ENCODE assay signal across 2 cellular contexts in the genomic region with DNA sequence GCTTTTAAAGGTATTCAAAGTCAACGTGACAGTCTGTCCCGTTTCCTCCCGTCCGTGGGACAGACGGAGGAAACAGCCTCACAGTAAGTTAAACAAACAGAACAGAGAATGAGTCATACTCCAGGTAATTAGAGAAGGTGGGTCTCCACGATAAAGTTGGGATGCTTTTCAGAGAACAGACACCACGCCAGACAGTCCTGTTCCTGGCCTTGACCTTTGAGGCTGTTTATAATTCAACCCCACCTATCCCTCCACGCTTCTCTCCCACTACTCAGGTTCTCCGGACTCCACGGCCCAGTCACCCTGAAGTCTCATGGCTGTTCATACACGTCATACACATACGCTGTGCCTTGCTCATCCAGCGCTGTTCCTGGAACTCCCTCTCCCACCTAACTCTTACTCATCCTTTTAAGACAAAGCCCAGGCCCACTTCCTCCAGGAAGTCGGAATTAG.
TF ChIP-seq lines count a peak whose summit lies in the region.

No MANE protein-coding gene starts in this region.

TF ChIP-seq in A549, 52 proteins besides CTCF, POLR2A, EP300 and RAD21 (continued from another document):
- TF ChIP-seq, protein P1, sequence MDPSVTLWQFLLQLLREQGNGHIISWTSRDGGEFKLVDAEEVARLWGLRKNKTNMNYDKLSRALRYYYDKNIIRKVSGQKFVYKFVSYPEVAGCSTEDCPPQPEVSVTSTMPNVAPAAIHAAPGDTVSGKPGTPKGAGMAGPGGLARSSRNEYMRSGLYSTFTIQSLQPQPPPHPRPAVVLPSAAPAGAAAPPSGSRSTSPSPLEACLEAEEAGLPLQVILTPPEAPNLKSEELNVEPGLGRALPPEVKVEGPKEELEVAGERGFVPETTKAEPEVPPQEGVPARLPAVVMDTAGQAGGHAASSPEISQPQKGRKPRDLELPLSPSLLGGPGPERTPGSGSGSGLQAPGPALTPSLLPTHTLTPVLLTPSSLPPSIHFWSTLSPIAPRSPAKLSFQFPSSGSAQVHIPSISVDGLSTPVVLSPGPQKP (IDR thresholded peaks at IDR 0.05; ENCODE audit: low read depth, low read length), result no peak
- TF ChIP-seq JUNB (IDR thresholded peaks at IDR 0.05) (peak; percentile 79), TP53 (CRISPR knock-in tag; IDR thresholded peaks at IDR 0.05) (no peak), PHF8 (IDR thresholded peaks at IDR 0.05; ENCODE audit: borderline replicate concordance, low read depth) (no peak), HOXB5 (CRISPR knock-in tag; IDR thresholded peaks at IDR 0.05) (no peak), JUN (IDR thresholded peaks at IDR 0.05) (peak; percentile 45 to 57; a peak in 2 of 5 replicates), CBX2 (IDR thresholded peaks at IDR 0.05; ENCODE audit: borderline replicate concordance, low read depth) (no peak), TFCP2L1 (CRISPR knock-in tag; IDR thresholded peaks at IDR 0.05) (no peak), RCOR1 (IDR thresholded peaks at IDR 0.05; ENCODE audit: low read depth, low read length) (no peak), ESRRA (IDR thresholded peaks at IDR 0.05; ENCODE audit: borderline replicate concordance, low read length) (no peak), CBX8 (IDR thresholded peaks at IDR 0.05) (no peak), EHF (CRISPR knock-in tag; IDR thresholded peaks at IDR 0.05) (no peak), HDAC2 (IDR thresholded peaks at IDR 0.05) (no peak), HEYL (CRISPR knock-in tag; IDR thresholded peaks at IDR 0.05) (no peak), RARB (CRISPR knock-in tag; IDR thresholded peaks at IDR 0.05) (no peak), NFE2L2 (conservative IDR thresholded peaks at IDR 0.05; ENCODE audit: low read length) (no peak), NPAS2 (CRISPR knock-in tag; IDR thresholded peaks at IDR 0.05; ENCODE audit: borderline replicate concordance) (no peak), FOXS1 (CRISPR knock-in tag; IDR thresholded peaks at IDR 0.05) (no peak), EHMT2 (IDR thresholded peaks at IDR 0.05; ENCODE audit: low read depth) (no peak), MAZ (IDR thresholded peaks at IDR 0.05; ENCODE audit: borderline replicate concordance, low read depth, low read length) (no peak), ZNF302 (CRISPR knock-in tag; IDR thresholded peaks at IDR 0.05) (no peak), BHLHE40 (IDR thresholded peaks at IDR 0.05; ENCODE audit: low read depth, low read length) (no peak), FOSL2 (IDR thresholded peaks at IDR 0.05) (peak; percentile 48; the same call in 1 of the 2 replicates), FOSL2 (CRISPR knock-in tag; IDR thresholded peaks at IDR 0.05) (peak; percentile 91), MAFK (IDR thresholded peaks at IDR 0.05; ENCODE audit: partially characterized antibody) (no peak), KDM5A (IDR thresholded peaks at IDR 0.05) (no peak), CEBPB (IDR thresholded peaks at IDR 0.05) (no peak), NR3C1 (IDR thresholded peaks at IDR 0.05) (no peak)
- TF ChIP-seq, protein P2, sequence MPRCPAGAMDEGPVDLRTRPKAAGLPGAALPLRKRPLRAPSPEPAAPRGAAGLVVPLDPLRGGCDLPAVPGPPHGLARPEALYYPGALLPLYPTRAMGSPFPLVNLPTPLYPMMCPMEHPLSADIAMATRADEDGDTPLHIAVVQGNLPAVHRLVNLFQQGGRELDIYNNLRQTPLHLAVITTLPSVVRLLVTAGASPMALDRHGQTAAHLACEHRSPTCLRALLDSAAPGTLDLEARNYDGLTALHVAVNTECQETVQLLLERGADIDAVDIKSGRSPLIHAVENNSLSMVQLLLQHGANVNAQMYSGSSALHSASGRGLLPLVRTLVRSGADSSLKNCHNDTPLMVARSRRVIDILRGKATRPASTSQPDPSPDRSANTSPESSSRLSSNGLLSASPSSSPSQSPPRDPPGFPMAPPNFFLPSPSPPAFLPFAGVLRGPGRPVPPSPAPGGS (IDR thresholded peaks at IDR 0.05), result no peak
- TF ChIP-seq, protein P3, sequence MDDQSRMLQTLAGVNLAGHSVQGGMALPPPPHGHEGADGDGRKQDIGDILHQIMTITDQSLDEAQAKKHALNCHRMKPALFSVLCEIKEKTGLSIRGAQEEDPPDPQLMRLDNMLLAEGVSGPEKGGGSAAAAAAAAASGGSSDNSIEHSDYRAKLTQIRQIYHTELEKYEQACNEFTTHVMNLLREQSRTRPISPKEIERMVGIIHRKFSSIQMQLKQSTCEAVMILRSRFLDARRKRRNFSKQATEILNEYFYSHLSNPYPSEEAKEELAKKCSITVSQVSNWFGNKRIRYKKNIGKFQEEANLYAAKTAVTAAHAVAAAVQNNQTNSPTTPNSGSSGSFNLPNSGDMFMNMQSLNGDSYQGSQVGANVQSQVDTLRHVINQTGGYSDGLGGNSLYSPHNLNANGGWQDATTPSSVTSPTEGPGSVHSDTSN (IDR thresholded peaks at IDR 0.05), result no peak
TF ChIP-seq in A549: peak in this region for 5.

TF ChIP-seq in HCT116, 20 proteins besides CTCF, POLR2A, EP300 and RAD21 (continued from another document):
- TF ChIP-seq, protein P4, sequence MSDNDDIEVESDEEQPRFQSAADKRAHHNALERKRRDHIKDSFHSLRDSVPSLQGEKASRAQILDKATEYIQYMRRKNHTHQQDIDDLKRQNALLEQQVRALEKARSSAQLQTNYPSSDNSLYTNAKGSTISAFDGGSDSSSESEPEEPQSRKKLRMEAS (IDR thresholded peaks at IDR 0.05), result peak; percentile 78
- TF ChIP-seq EZH2phosphoT487 (IDR thresholded peaks at IDR 0.05; ENCODE audit: borderline replicate concordance), result no peak
- TF ChIP-seq, protein P5, sequence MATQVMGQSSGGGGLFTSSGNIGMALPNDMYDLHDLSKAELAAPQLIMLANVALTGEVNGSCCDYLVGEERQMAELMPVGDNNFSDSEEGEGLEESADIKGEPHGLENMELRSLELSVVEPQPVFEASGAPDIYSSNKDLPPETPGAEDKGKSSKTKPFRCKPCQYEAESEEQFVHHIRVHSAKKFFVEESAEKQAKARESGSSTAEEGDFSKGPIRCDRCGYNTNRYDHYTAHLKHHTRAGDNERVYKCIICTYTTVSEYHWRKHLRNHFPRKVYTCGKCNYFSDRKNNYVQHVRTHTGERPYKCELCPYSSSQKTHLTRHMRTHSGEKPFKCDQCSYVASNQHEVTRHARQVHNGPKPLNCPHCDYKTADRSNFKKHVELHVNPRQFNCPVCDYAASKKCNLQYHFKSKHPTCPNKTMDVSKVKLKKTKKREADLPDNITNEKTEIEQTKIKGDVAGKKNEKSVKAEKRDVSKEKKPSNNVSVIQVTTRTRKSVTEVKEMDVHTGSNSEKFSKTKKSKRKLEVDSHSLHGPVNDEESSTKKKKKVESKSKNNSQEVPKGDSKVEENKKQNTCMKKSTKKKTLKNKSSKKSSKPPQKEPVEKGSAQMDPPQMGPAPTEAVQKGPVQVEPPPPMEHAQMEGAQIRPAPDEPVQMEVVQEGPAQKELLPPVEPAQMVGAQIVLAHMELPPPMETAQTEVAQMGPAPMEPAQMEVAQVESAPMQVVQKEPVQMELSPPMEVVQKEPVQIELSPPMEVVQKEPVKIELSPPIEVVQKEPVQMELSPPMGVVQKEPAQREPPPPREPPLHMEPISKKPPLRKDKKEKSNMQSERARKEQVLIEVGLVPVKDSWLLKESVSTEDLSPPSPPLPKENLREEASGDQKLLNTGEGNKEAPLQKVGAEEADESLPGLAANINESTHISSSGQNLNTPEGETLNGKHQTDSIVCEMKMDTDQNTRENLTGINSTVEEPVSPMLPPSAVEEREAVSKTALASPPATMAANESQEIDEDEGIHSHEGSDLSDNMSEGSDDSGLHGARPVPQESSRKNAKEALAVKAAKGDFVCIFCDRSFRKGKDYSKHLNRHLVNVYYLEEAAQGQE (IDR thresholded peaks at IDR 0.05; ENCODE audit: low read depth), result no peak
- TF ChIP-seq EGR1 (IDR thresholded peaks at IDR 0.05; ENCODE audit: low read depth), result no peak
- peak; percentile 90 for TF ChIP-seq FOSL1 (IDR thresholded peaks at IDR 0.05; ENCODE audit: low read depth)
- TF ChIP-seq, protein P6, sequence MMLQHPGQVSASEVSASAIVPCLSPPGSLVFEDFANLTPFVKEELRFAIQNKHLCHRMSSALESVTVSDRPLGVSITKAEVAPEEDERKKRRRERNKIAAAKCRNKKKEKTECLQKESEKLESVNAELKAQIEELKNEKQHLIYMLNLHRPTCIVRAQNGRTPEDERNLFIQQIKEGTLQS (IDR thresholded peaks at IDR 0.05), result no peak
- TF ChIP-seq CBX3 (IDR thresholded peaks at IDR 0.05; ENCODE audit: low read depth), result peak; percentile 88
- TF ChIP-seq ZFX (IDR thresholded peaks at IDR 0.05), result no peak
- TF ChIP-seq SP1 (IDR thresholded peaks at IDR 0.05; ENCODE audit: low read depth), result peak; percentile 92
- TF ChIP-seq SRF (IDR thresholded peaks at IDR 0.05; ENCODE audit: low read depth), result peak; percentile 64
- no peak for TF ChIP-seq ZNF274 (IDR thresholded peaks at IDR 0.05; ENCODE audit: low read depth, low read length)
